ENCODE assay signal across 9 cellular contexts in the genomic region with DNA sequence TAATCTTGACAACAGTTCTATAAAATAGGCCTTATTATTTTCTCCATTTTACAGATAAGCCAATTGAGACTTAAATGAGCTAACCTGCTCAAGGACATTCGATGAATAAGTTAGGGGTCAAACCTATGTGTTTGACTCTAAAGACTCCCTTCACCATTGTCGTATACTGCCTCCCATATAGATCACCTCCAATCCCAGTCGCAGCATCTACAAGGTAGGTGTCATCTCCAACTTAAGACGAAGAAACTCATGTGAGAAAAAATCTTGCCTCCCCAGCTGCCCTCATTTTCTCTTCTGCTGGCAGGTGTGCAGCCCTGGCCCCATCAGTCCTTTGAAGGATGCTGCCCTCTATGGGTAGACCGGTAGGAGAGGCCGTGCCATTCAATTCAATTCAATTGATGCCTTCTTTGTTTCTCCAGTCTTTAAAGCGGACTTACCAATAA.
DNase-seq lines count a peak whose midpoint lies in the region; ATAC-seq and TF ChIP-seq lines count a peak whose summit lies in the region.
"Had no signal": no experiment of that assay in that cellular context is flagged by ENCODE, and none has a peak within 500 bp of the region (broad histone marks: within the 10 kb centered on the region; RNA-seq: fewer than 3 reads in every experiment).

No MANE protein-coding gene starts in this region.

- H3K14ac ChIP-seq in neuronal stem cell (ENCODE audit: low read length), result no peak overlapping the region

- no peaks in the 10 kb centered on the region for H3K9me3 Mint-ChIP-seq in activated naive CD8-positive, alpha-beta T cell treated with anti-CD3 and anti-CD28 coated beads, Interleukin-2, amount 10 ng/mL, durations not matched to agents 7 days and 5 days

- H3K18ac ChIP-seq in neuronal stem cell (ENCODE audit: low read length), result no peak overlapping the region

- H2AK5ac ChIP-seq in neuronal stem cell (ENCODE audit: low read depth, low read length), result no peak overlapping the region

- H4K8ac ChIP-seq in neuronal stem cell (ENCODE audit: low read depth, low read length), result no peak overlapping the region

- intact Hi-C loops in vagina (cut with DNase I), result no loop called here

- H3K4me1 Mint-ChIP-seq in activated naive CD8-positive, alpha-beta T cell treated with anti-CD3 and anti-CD28 coated beads, Interleukin-2, amount 10 ng/mL, durations not matched to agents 7 days and 5 days, result no peaks in the 10 kb centered on the region

- TF ChIP-seq CTCF in liver (IDR thresholded peaks at IDR 0.05; ENCODE audit: low read depth, low read length, missing input control) (peak; percentile 67), vagina (IDR thresholded peaks at IDR 0.05) (peak in 1 of 3 experiments; percentile 21)

- H3K9me3 ChIP-seq in liver (ENCODE audit: control insufficient read depth in 4 of 4, low read length in 3 of 4) (no peaks in the 10 kb centered on the region), vagina (no peaks in the 10 kb centered on the region), neuronal stem cell (replicated peaks in 1 of 2; ENCODE audit: control insufficient read depth in 2 of 2, insufficient read depth in 1 of 2, low read depth in 1 of 2, low read length in 2 of 2) (no peaks in the 10 kb centered on the region)

- POLR2A ChIA-PET in activated naive CD8-positive, alpha-beta T cell treated with anti-CD3 and anti-CD28 coated beads, Interleukin-2, amount 10 ng/mL, durations not matched to agents 7 days and 5 days (lab: Charles Lee), result no interaction called here

- DNase-seq in G401 (ENCODE audit: low spot score) (peak; percentile 46), NCI-H82 treated with DMSO at 0.1 percent for 48 hours (lab: John Stamatoyannopoulos, UW; ENCODE audit: unreplicated experiment) (peak; percentile 26), vagina (ENCODE audit: extremely low spot score in 2 of 2) (no peak), neuronal stem cell (ENCODE audit: low spot score) (no peak)
- DNase-seq in activated naive CD8-positive, alpha-beta T cell treated with anti-CD3 and anti-CD28 coated beads, Interleukin-2, amount 10 ng/mL, durations not matched to agents 7 days and 5 days, result no peak

- TF ChIP-seq RAD21 in liver (IDR thresholded peaks at IDR 0.05), result peak; percentile 75 to 85

- H2AFZ ChIP-seq in neuronal stem cell (ENCODE audit: low read length), result no peak overlapping the region

- no peak overlapping the region for H2BK120ac ChIP-seq in neuronal stem cell (ENCODE audit: low read depth, low read length)

- no peak overlapping the region for H2BK12ac ChIP-seq in neuronal stem cell (ENCODE audit: low read length)

- no peaks in the 10 kb centered on the region for H3K27me3 ChIP-seq in liver (ENCODE audit: control insufficient read depth in 4 of 4, insufficient read depth in 4 of 4, low read length in 3 of 4)
- no peaks in the 10 kb centered on the region for H3K27me3 ChIP-seq in vagina
- no peaks in the 10 kb centered on the region for H3K27me3 ChIP-seq in neuronal stem cell (ENCODE audit: control insufficient read depth in 3 of 3, insufficient read depth in 3 of 3, low read depth in 1 of 3, low read length in 3 of 3)

- ATAC-seq in GM19452 (IDR thresholded peaks at IDR 0.05; ENCODE audit: unreplicated experiment) (peak; percentile 83), HG03354 (IDR thresholded peaks at IDR 0.05; ENCODE audit: poor library complexity, severe bottlenecking, unreplicated experiment) (peak; percentile 90)
- ATAC-seq in activated naive CD8-positive, alpha-beta T cell treated with anti-CD3 and anti-CD28 coated beads, Interleukin-2, amount 10 ng/mL, durations not matched to agents 7 days and 5 days (ENCODE audit: low read depth), result peak; percentile 71

- H3K27ac Mint-ChIP-seq in activated naive CD8-positive, alpha-beta T cell treated with anti-CD3 and anti-CD28 coated beads, Interleukin-2, amount 10 ng/mL, durations not matched to agents 7 days and 5 days, result no peak overlapping the region
- H3K27ac Mint-ChIP-seq: activated naive CD8-positive, alpha-beta T cell had no signal

- TF ChIP-seq POLR2A in vagina (IDR thresholded peaks at IDR 0.05), result no peak

- H3K4me1 ChIP-seq in liver (ENCODE audit: control insufficient read depth in 4 of 4, insufficient read depth in 4 of 4, low read length in 3 of 4) (no peaks in the 10 kb centered on the region), vagina (no peaks in the 10 kb centered on the region), neuronal stem cell (ENCODE audit: control insufficient read depth in 2 of 2, insufficient read depth in 1 of 2, low read depth in 1 of 2, low read length in 2 of 2) (no peaks in the 10 kb centered on the region)

- H3K4me3 ChIP-seq in liver (ENCODE audit: low read depth in 1 of 3, low read length in 3 of 3), result no peak overlapping the region
- H3K4me3 ChIP-seq in vagina, result no peak overlapping the region
- no peak overlapping the region for H3K4me3 ChIP-seq in neuronal stem cell (ENCODE audit: low read length in 2 of 2)

- no peak overlapping the region for H3K4me2 ChIP-seq in neuronal stem cell (ENCODE audit: insufficient read depth, low read length, poor library complexity, severe bottlenecking)

- H3K36me3 Mint-ChIP-seq in activated naive CD8-positive, alpha-beta T cell treated with anti-CD3 and anti-CD28 coated beads, Interleukin-2, amount 10 ng/mL, durations not matched to agents 7 days and 5 days, result no peaks in the 10 kb centered on the region
- H3K36me3 Mint-ChIP-seq: activated naive CD8-positive, alpha-beta T cell had no signal

- H3K27me3 Mint-ChIP-seq in activated naive CD8-positive, alpha-beta T cell treated with anti-CD3 and anti-CD28 coated beads, Interleukin-2, amount 10 ng/mL, durations not matched to agents 7 days and 5 days, result no peaks in the 10 kb centered on the region

- H3K79me1 ChIP-seq in neuronal stem cell (ENCODE audit: low read depth, low read length), result no peaks in the 10 kb centered on the region

- in situ Hi-C loops in G401 (cut with HindIII; ENCODE audit: low sequenced_read_pairs), result no loop called here

- no peak overlapping the region for H4K91ac ChIP-seq in neuronal stem cell (ENCODE audit: low read depth, low read length, poor library complexity)

- H3K9ac ChIP-seq in liver (ENCODE audit: low read depth in 1 of 2, low read length in 2 of 2) (no peak overlapping the region), neuronal stem cell (ENCODE audit: low read depth, low read length, poor library complexity) (no peak overlapping the region)

- no peak overlapping the region for H3K23ac ChIP-seq in neuronal stem cell (ENCODE audit: low read depth, low read length, poor library complexity)

- H3K27ac ChIP-seq in liver (ENCODE audit: low read depth in 1 of 2, low read length in 2 of 2), result no peak overlapping the region
- H3K27ac ChIP-seq in vagina, result no peak overlapping the region
- H3K27ac ChIP-seq in neuronal stem cell (replicated peaks; ENCODE audit: low read length), result no peak overlapping the region

- no peak overlapping the region for H3K4ac ChIP-seq in neuronal stem cell (ENCODE audit: low read length)

- no peak overlapping the region for H3K4me3 Mint-ChIP-seq in activated naive CD8-positive, alpha-beta T cell treated with anti-CD3 and anti-CD28 coated beads, Interleukin-2, amount 10 ng/mL, durations not matched to agents 7 days and 5 days
- H3K4me3 Mint-ChIP-seq: activated naive CD8-positive, alpha-beta T cell had no signal

- H2BK15ac ChIP-seq in neuronal stem cell (ENCODE audit: low read length), result no peak overlapping the region

- H2BK5ac ChIP-seq in neuronal stem cell (ENCODE audit: low read length), result no peak overlapping the region

- no peaks in the 10 kb centered on the region for H3K36me3 ChIP-seq in liver (ENCODE audit: control insufficient read depth in 4 of 4, insufficient read depth in 3 of 4, low read depth in 1 of 4, low read length in 3 of 4)
- H3K36me3 ChIP-seq in vagina, result no peaks in the 10 kb centered on the region
- no peaks in the 10 kb centered on the region for H3K36me3 ChIP-seq in neuronal stem cell (replicated peaks in 1 of 2; ENCODE audit: control insufficient read depth in 2 of 2, insufficient read depth in 2 of 2, low read length in 2 of 2)

- 46% methylated on average over 7 of the region's 7 CpGs for WGBS in liver
- WGBS in neuronal stem cell (ENCODE audit: extremely low coverage in 2 of 2, insufficient read length in 2 of 2, insufficient replicate concordance in 1 of 2), 2 donors, result no CpG with 5 or more reads among the region's 7 CpGs

TF ChIP-seq in liver, 16 proteins besides CTCF, POLR2A, EP300 and RAD21 (continues in another document):
- TF ChIP-seq NR2F2 (IDR thresholded peaks at IDR 0.05), result no peak
- no peak for TF ChIP-seq SP1 (IDR thresholded peaks at IDR 0.05)
- TF ChIP-seq HNF4G (IDR thresholded peaks at IDR 0.05), result no peak
- TF ChIP-seq, protein P1, sequence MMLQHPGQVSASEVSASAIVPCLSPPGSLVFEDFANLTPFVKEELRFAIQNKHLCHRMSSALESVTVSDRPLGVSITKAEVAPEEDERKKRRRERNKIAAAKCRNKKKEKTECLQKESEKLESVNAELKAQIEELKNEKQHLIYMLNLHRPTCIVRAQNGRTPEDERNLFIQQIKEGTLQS (IDR thresholded peaks at IDR 0.05), result no peak
- TF ChIP-seq HNF4A (conservative IDR thresholded peaks at IDR 0.05), result no peak
- TF ChIP-seq, protein P2, sequence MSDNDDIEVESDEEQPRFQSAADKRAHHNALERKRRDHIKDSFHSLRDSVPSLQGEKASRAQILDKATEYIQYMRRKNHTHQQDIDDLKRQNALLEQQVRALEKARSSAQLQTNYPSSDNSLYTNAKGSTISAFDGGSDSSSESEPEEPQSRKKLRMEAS (IDR thresholded peaks at IDR 0.05), result no peak
- TF ChIP-seq JUND (IDR thresholded peaks at IDR 0.05), result no peak
- no peak for TF ChIP-seq TAF1 (conservative IDR thresholded peaks at IDR 0.05)
- no peak for TF ChIP-seq RXRA (IDR thresholded peaks at IDR 0.05)

Comparison
In these comparisons a context has a peak if more than half of its experiments do, and no peak if none do; other contexts are left out.
1. DNase-seq: peak in G401 (single experiment) and NCI-H82 treated with DMSO at 0.1 percent for 48 hours (single experiment); none in activated naive CD8-positive, alpha-beta T cell treated with anti-CD3 and anti-CD28 coated beads, Interleukin-2, amount 10 ng/mL, durations not matched to agents 7 days and 5 days (single experiment), vagina (0 of 2) and neuronal stem cell (single experiment).
2. Peak in every context shown above with its lines, with median percentiles within 50 percentile points of each other: ATAC-seq.